10 cellular contexts compared by ENCODE assay signal in the genomic region with DNA sequence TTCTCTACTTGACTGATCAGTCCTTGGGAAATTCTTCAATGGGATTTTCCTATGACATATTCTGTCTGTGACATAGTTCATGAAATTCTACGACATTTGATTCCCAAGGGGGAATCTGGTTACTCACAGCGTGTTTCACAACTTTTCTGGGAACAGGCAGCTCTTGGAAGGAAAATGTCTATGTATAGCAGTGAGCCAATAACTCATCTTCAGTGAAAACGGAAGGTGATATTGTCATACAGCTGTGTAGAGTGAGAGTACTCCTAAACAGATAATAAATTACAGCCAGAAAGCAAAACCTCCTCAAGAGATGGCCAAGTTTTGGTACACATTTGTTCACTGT.
A peak's percentile ranks its signal among the peaks of the same experiment; 100 is the strongest.
DNase-seq lines count a peak whose midpoint lies in the region; ATAC-seq, FAIRE-seq and TF ChIP-seq lines count a peak whose summit lies in the region.
"Had no signal": no experiment of that assay in that cellular context is flagged by ENCODE, and none has a peak within 500 bp of the region (broad histone marks: within the 10 kb centered on the region; RNA-seq: fewer than 3 reads in every experiment).

No MANE protein-coding gene starts in this region.

- H3K27me3 ChIP-seq in tibial nerve (no peaks in the 10 kb centered on the region), H7 (ENCODE audit: control insufficient read depth, insufficient read depth, low read length) (no peaks in the 10 kb centered on the region)

- POLR2A ChIA-PET in naive thymus-derived CD8-positive, alpha-beta T cell (lab: Charles Lee): no interaction called here

- no peaks in the 10 kb centered on the region for H3K27me3 Mint-ChIP-seq in naive thymus-derived CD8-positive, alpha-beta T cell

- H3K4me1 Mint-ChIP-seq in naive thymus-derived CD8-positive, alpha-beta T cell: peaks cover 0 to 18% (median 0%) of the 10 kb centered on the region in 4 donors

- peaks cover 0 to 31% (median 13%) of the 10 kb centered on the region in 4 donors for H3K4me1 ChIP-seq in tibial nerve

- H3K9me3 ChIP-seq in tibial nerve: no peaks in the 10 kb centered on the region

- H3K9me3 Mint-ChIP-seq in naive thymus-derived CD8-positive, alpha-beta T cell: no peaks in the 10 kb centered on the region

- no peak for TF ChIP-seq CTCF in tibial nerve (IDR thresholded peaks at IDR 0.05)

- H3K4me3 Mint-ChIP-seq in naive thymus-derived CD8-positive, alpha-beta T cell: no peak overlapping the region

- no peak overlapping the region for H3K27ac Mint-ChIP-seq in naive thymus-derived CD8-positive, alpha-beta T cell

- WGBS in tibial nerve, 2 donors: 50 to 62% methylated on average over 3 of the region's 3 CpGs

- TF ChIP-seq EP300 in tibial nerve (IDR thresholded peaks at IDR 0.05): peak; percentile 69 to 84

- no peak for ATAC-seq in naive thymus-derived CD8-positive, alpha-beta T cell
- ATAC-seq in HG02885 (IDR thresholded peaks at IDR 0.05; ENCODE audit: poor library complexity, unreplicated experiment): no peak

- peak; percentile 81 for DNase-seq in HTR-8/SVneo (ENCODE audit: insufficient read length, low spot score)
- DNase-seq in amniotic epithelial cell (ENCODE audit: low read depth): peak; percentile 96
- DNase-seq in iris pigment epithelial cell (ENCODE audit: low read depth): peak; percentile 94
- DNase-seq in tibial nerve (ENCODE audit: low spot score in 2 of 2): no peak
- no peak for DNase-seq in naive thymus-derived CD8-positive, alpha-beta T cell
- no peak for DNase-seq in H7
- DNase-seq: stimulated activated CD4-positive, alpha-beta T cell treated with anti-CD3 and anti-CD28 coated beads, Interleukin-15, amount 100 ng/mL, for 24 hours; WERI-Rb-1 had no signal

- H3K4me3 ChIP-seq in tibial nerve (no peak overlapping the region), H7 (ENCODE audit: insufficient read depth, low read depth, low read length) (no peak overlapping the region)

- H3K27ac ChIP-seq in tibial nerve: no peak overlapping the region
- H3K27ac ChIP-seq: KMS-11 had no signal

- peak; percentile 40 for FAIRE-seq in HTR-8/SVneo (lab: Jason Lieb, UNC)

- H3K36me3 Mint-ChIP-seq in naive thymus-derived CD8-positive, alpha-beta T cell: no peaks in the 10 kb centered on the region

- no peaks in the 10 kb centered on the region for H3K36me3 ChIP-seq in tibial nerve
- no peaks in the 10 kb centered on the region for H3K36me3 ChIP-seq in H7 (replicated peaks; ENCODE audit: control insufficient read depth, insufficient read depth, low read length)
- H3K36me3 ChIP-seq: WERI-Rb-1 had no signal

- TF ChIP-seq POLR2A in tibial nerve (IDR thresholded peaks at IDR 0.05): no peak

Comparison
In these comparisons a context has a peak if more than half of its experiments do, and no peak if none do; other contexts are left out.
1. DNase-seq: peak in HTR-8/SVneo (single experiment), amniotic epithelial cell (single experiment) and iris pigment epithelial cell (single experiment); none in tibial nerve (0 of 2), naive thymus-derived CD8-positive, alpha-beta T cell (0 of 10) and H7 (single experiment).